Comparison of ENCODE assay signal across 11 cellular contexts in genomic region chr3:45881031-45882022, GRCh38. TPM values are rescaled to one million over a fixed set of nuclear protein-coding genes. Genes with fewer than 3 reads are reported as not detected.
A peak's percentile ranks its signal among the peaks of the same experiment; 100 is the strongest.
DNase-seq lines count a peak whose midpoint lies in the region; ATAC-seq and FAIRE-seq lines count a peak whose summit lies in the region.
"Had no signal": no experiment of that assay in that cellular context is flagged by ENCODE, and none has a peak within 500 bp of the region (broad histone marks: within the 10 kb centered on the region; RNA-seq: fewer than 3 reads in every experiment).

No MANE protein-coding gene starts in this region.

- no peaks in the 10 kb centered on the region for H3K4me1 ChIP-seq in HAP-1

- H3K27me3 ChIP-seq in HAP-1 (ENCODE audit: low read depth), result 0 out of 2 replicates have a peak, but pooled peaks cover 2% of the 10 kb centered on the region

- no peaks in the 10 kb centered on the region for H3K9me3 ChIP-seq in HAP-1
- H3K9me3 ChIP-seq: mucosa of descending colon had no signal

- no peak for ATAC-seq in left colon
- ATAC-seq in HG03196 (IDR thresholded peaks at IDR 0.05; ENCODE audit: unreplicated experiment), result no peak
- ATAC-seq: mucosa of descending colon had no signal

- no peak overlapping the region for H3K4me3 ChIP-seq in HAP-1
- H3K4me3 ChIP-seq: mucosa of descending colon, SK-N-MC had no signal

- in situ Hi-C loops in HAP-1 (cut with MboI; ENCODE audit: low sequenced_read_pairs), result no loop called here

- FAIRE-seq in GM19239 (lab: Jason Lieb, UNC), result peak; percentile 21

- intact Hi-C loops in left colon (cut with DNase I, micrococcal nuclease), result no loop called here

- peak overlapping the region; percentile 30 for H3K27ac ChIP-seq in angular gyrus (ENCODE audit: low read depth, low read length)
- H3K27ac ChIP-seq: HL-60, SK-N-MC had no signal

- no peak for DNase-seq in GM19239 (ENCODE audit: insufficient read length, low spot score)
- DNase-seq in RPMI8226, result peak; percentile 54
- peak; percentile 18 for DNase-seq in stimulated activated CD4-positive, alpha-beta T cell treated with anti-CD3 and anti-CD28 coated beads, Interleukin-4, amount 100 ng/mL, for 1 hour
- DNase-seq in left colon, result no peak
- no peak for DNase-seq in HAP-1 (ENCODE audit: low spot score in 2 of 2)
- no peak for DNase-seq in DMS114 treated with DMSO at 0.1 percent for 48 hours (lab: John Stamatoyannopoulos, UW; ENCODE audit: unreplicated experiment)

- no peaks in the 10 kb centered on the region for H3K36me3 ChIP-seq in HAP-1 (replicated peaks)

RNA-seq across cellular contexts. Expression of gene CCR9, which starts 5.0 kb away (rescaled TPM):
- total RNA-seq in left colon, result under 1 TPM; 0.12 to 0.34 TPM

RNA-seq across cellular contexts. Expression of gene LZTFL1, which starts 39.4 kb away (rescaled TPM):
- total RNA-seq in left colon, result 10 to 100 TPM in 1 of 2 donors, 1 to 10 TPM in 1; 9.8 to 11.2 TPM

Comparison
In these comparisons a context has a peak if more than half of its experiments do, and no peak if none do; other contexts are left out.
1. DNase-seq: peak in RPMI8226 (single experiment) and stimulated activated CD4-positive, alpha-beta T cell treated with anti-CD3 and anti-CD28 coated beads, Interleukin-4, amount 100 ng/mL, for 1 hour (single experiment); none in GM19239 (single experiment), left colon (0 of 2), HAP-1 (0 of 2) and DMS114 treated with DMSO at 0.1 percent for 48 hours (single experiment).